22 cellular contexts compared by ENCODE assay signal in genomic region chr5:174414315-174414710, GRCh38.
"Had no signal": no experiment of that assay in that cellular context is flagged by ENCODE, and none has a peak within 500 bp of the region (broad histone marks: within the 10 kb centered on the region; RNA-seq: fewer than 3 reads in every experiment).

No MANE protein-coding gene starts in this region.

- H3K4me3 Mint-ChIP-seq: naive B cell; nephron; stimulated activated memory B cell treated with anti-CD40 and anti-IgM and Interleukin-4, amounts not matched to agents 10 μg/mL and 1 μg/mL and 100 μg/mL, for 72 hours; stimulated activated naive CD8-positive, alpha-beta T cell treated with anti-CD3 and anti-CD28 coated beads, Interleukin-15, Interleukin-2, amounts not matched to agents 100 ng/mL and 50 ng/mL, for 24 hours had no signal

- H3K9me3 ChIP-seq: gastrocnemius medialis, psoas muscle, right lobe of liver, testis had no signal

- H3K27ac Mint-ChIP-seq: naive B cell; nephron; stimulated activated memory B cell treated with anti-CD40 and anti-IgM and Interleukin-4, amounts not matched to agents 10 μg/mL and 1 μg/mL and 100 μg/mL, for 72 hours; stimulated activated naive CD8-positive, alpha-beta T cell treated with anti-CD3 and anti-CD28 coated beads, Interleukin-15, Interleukin-2, amounts not matched to agents 100 ng/mL and 50 ng/mL, for 24 hours had no signal

- DNase-seq: effector memory CD4-positive, alpha-beta T cell; gastrocnemius medialis; left cardiac atrium; left ventricle myocardium superior; naive B cell; psoas muscle; retina; right lobe of liver; spleen; stimulated activated CD4-positive, alpha-beta T cell treated with anti-CD3 and anti-CD28 coated beads, Interleukin-15, amount 100 ng/mL, for 24 hours; stimulated activated CD4-positive, alpha-beta T cell treated with anti-CD3 and anti-CD28 coated beads, Interleukin-1b, Interleukin-23, amount 100 ng/mL, for 48 hours; stimulated activated CD4-positive, alpha-beta T cell treated with anti-CD3 and anti-CD28 coated beads, Interleukin-4, amount 100 ng/mL, for 24 hours; testis had no signal

- FAIRE-seq: endometrium, keratinocyte had no signal

- H3K27me3 ChIP-seq: right lobe of liver, testis had no signal

- H3K79me2 ChIP-seq: parathyroid adenoma had no signal

- ATAC-seq: esophagus mucosa; gastrocnemius medialis; psoas muscle; stimulated activated memory B cell treated with anti-CD40 and anti-IgM and Interleukin-4, amounts not matched to agents 10 μg/mL and 1 μg/mL and 100 μg/mL, for 72 hours had no signal

- H3K4me3 ChIP-seq: gastrocnemius medialis, lung, psoas muscle, right lobe of liver, spleen, testis, tibial nerve had no signal

- H3K9me3 Mint-ChIP-seq: stimulated activated naive CD8-positive, alpha-beta T cell treated with anti-CD3 and anti-CD28 coated beads, Interleukin-15, Interleukin-2, amounts not matched to agents 100 ng/mL and 50 ng/mL, for 24 hours had no signal

- H3K36me3 Mint-ChIP-seq: naive B cell; stimulated activated memory B cell treated with anti-CD40 and anti-IgM and Interleukin-4, amounts not matched to agents 10 μg/mL and 1 μg/mL and 100 μg/mL, for 72 hours had no signal

- H3K27ac ChIP-seq: gastrocnemius medialis, parathyroid adenoma, psoas muscle, right lobe of liver, spleen, testis, tibial nerve had no signal

- H2AFZ ChIP-seq: parathyroid adenoma had no signal

- H3K4me1 ChIP-seq: parathyroid adenoma, psoas muscle, testis had no signal

- H3K9ac ChIP-seq: parathyroid adenoma had no signal

- H3K36me3 ChIP-seq: gastrocnemius medialis, right lobe of liver, spleen, tibial nerve had no signal
